In the genomic region with DNA sequence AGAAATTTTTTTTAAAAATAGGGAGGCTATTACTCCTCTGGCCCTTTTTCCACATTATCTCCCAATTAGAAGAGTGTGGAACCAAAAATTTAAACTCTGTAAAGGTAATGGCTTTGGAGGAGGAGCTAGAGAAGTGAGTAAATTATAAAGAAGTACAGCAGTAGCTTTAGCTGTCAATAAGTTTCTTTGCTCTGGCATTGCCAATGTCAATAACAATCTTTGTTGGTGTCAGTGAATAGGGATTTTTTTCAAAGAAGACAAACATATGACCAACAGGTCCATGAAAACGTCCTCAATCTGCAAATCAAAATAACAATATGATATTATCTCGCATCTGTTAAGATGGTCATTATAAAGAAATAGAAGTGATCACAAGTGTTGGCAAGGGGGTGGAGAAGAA, we compare ENCODE assay signal across 27 cellular contexts.
"Had no signal": no experiment of that assay in that cellular context is flagged by ENCODE, and none has a peak within 500 bp of the region (broad histone marks: within the 10 kb centered on the region; RNA-seq: fewer than 3 reads in every experiment).

No MANE protein-coding gene starts in this region.

- H3K4me3 Mint-ChIP-seq: activated CD8-positive, alpha-beta memory T cell treated with anti-CD3 and anti-CD28 coated beads, Interleukin-2, amount 10 ng/mL, durations not matched to agents 7 days and 5 days; activated naive CD4-positive, alpha-beta T cell treated with anti-CD3 and anti-CD28 coated beads, Interleukin-2, amount 50 U/mL, for 24 hours; activated T-cell treated with anti-CD3 and anti-CD28 coated beads, Interleukin-2, amount 50 U/mL, for 24 hours; activated T-helper 1 cell treated with anti-CD3 and anti-CD28 coated beads, Interleukin-12 subunit alpha, Interleukin-12 subunit beta, Interleukin-2, Interleukin-4 antibody, amounts not matched to agents 30 ng/mL and 10 ng/mL and 1 ng/mL, durations not matched to agents 14 hours and 24 hours and 36 hours; T-helper 1 cell treated with Interleukin-12 subunit alpha and Interleukin-12 subunit beta and Interleukin-4 antibody, amounts not matched to agents 30 μg/mL and 1 μg/mL, for 36 hours; WTC11 had no signal

- H3K36me3 ChIP-seq: breast epithelium, Peyer's patch, SJSA1 had no signal

- H3K9me3 ChIP-seq: breast epithelium, Peyer's patch, SJSA1 had no signal

- H3K27me3 Mint-ChIP-seq: activated CD8-positive, alpha-beta memory T cell treated with anti-CD3 and anti-CD28 coated beads, Interleukin-2, amount 10 ng/mL, durations not matched to agents 7 days and 5 days; activated naive CD4-positive, alpha-beta T cell treated with anti-CD3 and anti-CD28 coated beads, Interleukin-2, amount 50 U/mL, for 24 hours; activated T-cell treated with anti-CD3 and anti-CD28 coated beads, Interleukin-2, amount 50 U/mL, for 24 hours had no signal

- ATAC-seq: activated CD8-positive, alpha-beta memory T cell treated with anti-CD3 and anti-CD28 coated beads, Interleukin-2, amount 10 ng/mL, durations not matched to agents 7 days and 5 days; WTC11 had no signal

- H3K4me1 ChIP-seq: breast epithelium, Peyer's patch, SJSA1 had no signal

- H3K27ac ChIP-seq: breast epithelium, Peyer's patch, RWPE1, SJSA1 had no signal

- H3K27ac Mint-ChIP-seq: activated CD8-positive, alpha-beta memory T cell treated with anti-CD3 and anti-CD28 coated beads, Interleukin-2, amount 10 ng/mL, durations not matched to agents 7 days and 5 days; activated naive CD4-positive, alpha-beta T cell treated with anti-CD3 and anti-CD28 coated beads, Interleukin-2, amount 50 U/mL, for 24 hours; activated T-cell treated with anti-CD3 and anti-CD28 coated beads, Interleukin-2, amount 50 U/mL, for 24 hours; activated T-helper 1 cell treated with anti-CD3 and anti-CD28 coated beads, Interleukin-12 subunit alpha, Interleukin-12 subunit beta, Interleukin-2, Interleukin-4 antibody, amounts not matched to agents 30 ng/mL and 10 ng/mL and 1 ng/mL, durations not matched to agents 14 hours and 24 hours and 36 hours; T-helper 1 cell treated with Interleukin-12 subunit alpha and Interleukin-12 subunit beta and Interleukin-4 antibody, amounts not matched to agents 30 μg/mL and 1 μg/mL, for 36 hours had no signal

- H3K9me3 Mint-ChIP-seq: activated T-helper 1 cell treated with anti-CD3 and anti-CD28 coated beads, Interleukin-12 subunit alpha, Interleukin-12 subunit beta, Interleukin-2, Interleukin-4 antibody, amounts not matched to agents 30 ng/mL and 10 ng/mL and 1 ng/mL, durations not matched to agents 14 hours and 24 hours and 36 hours; T-helper 1 cell treated with Interleukin-12 subunit alpha and Interleukin-12 subunit beta and Interleukin-4 antibody, amounts not matched to agents 30 μg/mL and 1 μg/mL, for 36 hours had no signal

- H3K4me3 ChIP-seq: breast epithelium, Peyer's patch, SJSA1 had no signal

- H3K4me1 Mint-ChIP-seq: activated CD8-positive, alpha-beta memory T cell treated with anti-CD3 and anti-CD28 coated beads, Interleukin-2, amount 10 ng/mL, durations not matched to agents 7 days and 5 days; activated naive CD4-positive, alpha-beta T cell treated with anti-CD3 and anti-CD28 coated beads, Interleukin-2, amount 50 U/mL, for 24 hours had no signal

- H3K27me3 ChIP-seq: breast epithelium, Peyer's patch, SJSA1 had no signal

- DNase-seq: activated CD4-positive, alpha-beta T cell treated with anti-CD3 and anti-CD28 coated beads for 48 hours; activated CD4-positive, alpha-beta T cell treated with anti-CD3 and anti-CD28 coated beads, Interleukin-2, amount 50 U/mL, for 48 hours; activated CD4-positive, CD25-positive, alpha-beta regulatory T cell treated with anti-CD3 and anti-CD28 coated beads, Interleukin-2, amount 50 U/mL, for 72 hours; activated CD8-positive, alpha-beta memory T cell treated with anti-CD3 and anti-CD28 coated beads, Interleukin-2, amount 10 ng/mL, durations not matched to agents 7 days and 5 days; activated effector memory CD4-positive, alpha-beta T cell treated with Interleukin-2 at 50 U/mL for 16 hours; activated naive CD4-positive, alpha-beta T cell; activated T-cell treated with anti-CD3 and anti-CD28 coated beads, Interleukin-2, amount 50 U/mL, for 24 hours; aorta; caudate nucleus; Kasumi-1; NCI-H1092; NCI-H1417; NCI-H1930; NCI-H2171; NCI-H2227 treated with DMSO at 0.1 percent for 48 hours; NCI-H526; NCI-H774; NK-92 treated with Interleukin-12 subunit alpha and Interleukin-12 subunit beta, amount 100 ng/mL, for 24 hours; Peyer's patch; Right ventricle myocardium superior had no signal

- H3K36me3 Mint-ChIP-seq: activated CD8-positive, alpha-beta memory T cell treated with anti-CD3 and anti-CD28 coated beads, Interleukin-2, amount 10 ng/mL, durations not matched to agents 7 days and 5 days; activated naive CD4-positive, alpha-beta T cell treated with anti-CD3 and anti-CD28 coated beads, Interleukin-2, amount 50 U/mL, for 24 hours had no signal
